8 cellular contexts compared by ENCODE assay signal in genomic region chr21:10398692-10399489, GRCh38.
A peak's percentile ranks its signal among the peaks of the same experiment; 100 is the strongest.
DNase-seq lines count a peak whose midpoint lies in the region; ATAC-seq, FAIRE-seq and TF ChIP-seq lines count a peak whose summit lies in the region.
"Not testable (repeated sequence)": the region's sequence is repeated elsewhere in the genome, so short reads cannot be mapped to it uniquely, and the experiment has no call there.

No MANE protein-coding gene starts in this region.

- H3K27ac ChIP-seq in lung (ENCODE audit: low read depth in 1 of 2, low read length in 1 of 2); spleen: not testable (repeated sequence)

- not testable (repeated sequence) for H3K4me1 ChIP-seq in lung (ENCODE audit: control insufficient read depth in 2 of 2, insufficient read depth in 2 of 2, low read length in 2 of 2); spleen

- H3K36me3 ChIP-seq in bronchial epithelial cell (ENCODE audit: control insufficient read depth, insufficient read depth, low read length); lung (ENCODE audit: control insufficient read depth in 2 of 2, insufficient read depth in 2 of 2, low read length in 2 of 2); spleen: not testable (repeated sequence)

- H3K27me3 ChIP-seq in bronchial epithelial cell (ENCODE audit: control insufficient read depth, insufficient read depth, low read length); lung (ENCODE audit: control insufficient read depth, insufficient read depth); spleen (replicated peaks in 1 of 7): not testable (repeated sequence)

- H3K27me3 Mint-ChIP-seq in activated CD4-positive, alpha-beta T cell treated with anti-CD3 and anti-CD28 coated beads, Interleukin-2, amount 10 ng/mL, durations not matched to agents 24 days and 14 days; osteocyte (ENCODE audit: unreplicated experiment); stimulated activated memory B cell treated with anti-CD40 and anti-IgM and Interleukin-4, amounts not matched to agents 10 μg/mL and 1 μg/mL and 100 μg/mL, for 72 hours: not testable (repeated sequence)

- H3K4me3 ChIP-seq in bronchial epithelial cell (ENCODE audit: low read depth, low read length); lung; spleen: not testable (repeated sequence)
- H3K4me3 ChIP-seq in iPS-18c (ENCODE audit: insufficient read depth, low read depth, low read length) = peak overlapping the region; percentile 20; the same call in 1 of the 2 replicates

- TF ChIP-seq CTCF in bronchial epithelial cell (IDR thresholded peaks at IDR 0.05; ENCODE audit: insufficient read depth, low read length, severe bottlenecking); lung (IDR thresholded peaks at IDR 0.05; ENCODE audit: control extremely low read depth, extremely low read depth); osteocyte (IDR thresholded peaks at IDR 0.05); spleen (IDR thresholded peaks at IDR 0.05 in 8 of 11, conservative IDR thresholded peaks at IDR 0.05 in 3 of 11): not testable (repeated sequence)

- FAIRE-seq in bronchial epithelial cell (lab: Jason Lieb, UNC) = peak; percentile 43

- WGBS in lung, 2 donors = 75 to 83% methylated on average over 7 to 8 of the region's 10 CpGs
- WGBS in spleen, 5 donors = 70 to 87% (median 76%) methylated on average over 3 to 8 of the region's 10 CpGs

- intact Hi-C loops in activated CD4-positive, alpha-beta T cell treated with anti-CD3 and anti-CD28 coated beads, Interleukin-2, amount 10 ng/mL, durations not matched to agents 24 days and 14 days (cut with micrococcal nuclease); cardiac septum (cut with DNase I); spleen (cut with DNase I; ENCODE audit: low total_unique reads): not testable (repeated sequence)

- H3K27ac Mint-ChIP-seq in activated CD4-positive, alpha-beta T cell treated with anti-CD3 and anti-CD28 coated beads, Interleukin-2, amount 10 ng/mL, durations not matched to agents 24 days and 14 days; osteocyte (ENCODE audit: unreplicated experiment); stimulated activated memory B cell treated with anti-CD40 and anti-IgM and Interleukin-4, amounts not matched to agents 10 μg/mL and 1 μg/mL and 100 μg/mL, for 72 hours: not testable (repeated sequence)

- not testable (repeated sequence) for H3K9me3 Mint-ChIP-seq in activated CD4-positive, alpha-beta T cell treated with anti-CD3 and anti-CD28 coated beads, Interleukin-2, amount 10 ng/mL, durations not matched to agents 24 days and 14 days; osteocyte (ENCODE audit: unreplicated experiment); stimulated activated memory B cell treated with anti-CD40 and anti-IgM and Interleukin-4, amounts not matched to agents 10 μg/mL and 1 μg/mL and 100 μg/mL, for 72 hours

- not testable (repeated sequence) for H3K4me1 Mint-ChIP-seq in activated CD4-positive, alpha-beta T cell treated with anti-CD3 and anti-CD28 coated beads, Interleukin-2, amount 10 ng/mL, durations not matched to agents 24 days and 14 days; osteocyte (ENCODE audit: unreplicated experiment); stimulated activated memory B cell treated with anti-CD40 and anti-IgM and Interleukin-4, amounts not matched to agents 10 μg/mL and 1 μg/mL and 100 μg/mL, for 72 hours

- not testable (repeated sequence) for H3K4me3 Mint-ChIP-seq in activated CD4-positive, alpha-beta T cell treated with anti-CD3 and anti-CD28 coated beads, Interleukin-2, amount 10 ng/mL, durations not matched to agents 24 days and 14 days; osteocyte (ENCODE audit: unreplicated experiment); stimulated activated memory B cell treated with anti-CD40 and anti-IgM and Interleukin-4, amounts not matched to agents 10 μg/mL and 1 μg/mL and 100 μg/mL, for 72 hours

- ATAC-seq in lung (ENCODE audit: insufficient read depth, low FRiP score) = not testable (repeated sequence)
- peak; percentile 2 for ATAC-seq in stimulated activated memory B cell treated with anti-CD40 and anti-IgM and Interleukin-4, amounts not matched to agents 10 μg/mL and 1 μg/mL and 100 μg/mL, for 72 hours

- DNase-seq in activated CD4-positive, alpha-beta T cell treated with anti-CD3 and anti-CD28 coated beads, Interleukin-2, amount 10 ng/mL, durations not matched to agents 24 days and 14 days = peak; percentile 41
- DNase-seq in bronchial epithelial cell (ENCODE audit: low read depth) = not testable (repeated sequence)
- DNase-seq in cardiac septum (ENCODE audit: low spot score) (peak; percentile 70), lung (ENCODE audit: low spot score) (peak; percentile 28), osteocyte (ENCODE audit: extremely low spot score, unreplicated experiment) (peak; percentile 83), spleen (peak; percentile 66)

- TF ChIP-seq POLR2A in spleen (IDR thresholded peaks at IDR 0.05) = not testable (repeated sequence)

- H3K9me3 ChIP-seq in iPS-18c (ENCODE audit: control insufficient read depth, insufficient read depth, low read length) (peaks cover 34% of the 10 kb centered on the region), lung (ENCODE audit: control insufficient read depth in 2 of 2, insufficient read depth in 1 of 2, low read length in 1 of 2) (peaks cover 0 to 24% of the 10 kb centered on the region in 2 donors), spleen (peaks cover 4 to 84% (median 61%) of the 10 kb centered on the region in 8 donors)

- not testable (repeated sequence) for H3K36me3 Mint-ChIP-seq in activated CD4-positive, alpha-beta T cell treated with anti-CD3 and anti-CD28 coated beads, Interleukin-2, amount 10 ng/mL, durations not matched to agents 24 days and 14 days (ENCODE audit: low read depth); osteocyte (ENCODE audit: unreplicated experiment); stimulated activated memory B cell treated with anti-CD40 and anti-IgM and Interleukin-4, amounts not matched to agents 10 μg/mL and 1 μg/mL and 100 μg/mL, for 72 hours
